In the genomic region with DNA sequence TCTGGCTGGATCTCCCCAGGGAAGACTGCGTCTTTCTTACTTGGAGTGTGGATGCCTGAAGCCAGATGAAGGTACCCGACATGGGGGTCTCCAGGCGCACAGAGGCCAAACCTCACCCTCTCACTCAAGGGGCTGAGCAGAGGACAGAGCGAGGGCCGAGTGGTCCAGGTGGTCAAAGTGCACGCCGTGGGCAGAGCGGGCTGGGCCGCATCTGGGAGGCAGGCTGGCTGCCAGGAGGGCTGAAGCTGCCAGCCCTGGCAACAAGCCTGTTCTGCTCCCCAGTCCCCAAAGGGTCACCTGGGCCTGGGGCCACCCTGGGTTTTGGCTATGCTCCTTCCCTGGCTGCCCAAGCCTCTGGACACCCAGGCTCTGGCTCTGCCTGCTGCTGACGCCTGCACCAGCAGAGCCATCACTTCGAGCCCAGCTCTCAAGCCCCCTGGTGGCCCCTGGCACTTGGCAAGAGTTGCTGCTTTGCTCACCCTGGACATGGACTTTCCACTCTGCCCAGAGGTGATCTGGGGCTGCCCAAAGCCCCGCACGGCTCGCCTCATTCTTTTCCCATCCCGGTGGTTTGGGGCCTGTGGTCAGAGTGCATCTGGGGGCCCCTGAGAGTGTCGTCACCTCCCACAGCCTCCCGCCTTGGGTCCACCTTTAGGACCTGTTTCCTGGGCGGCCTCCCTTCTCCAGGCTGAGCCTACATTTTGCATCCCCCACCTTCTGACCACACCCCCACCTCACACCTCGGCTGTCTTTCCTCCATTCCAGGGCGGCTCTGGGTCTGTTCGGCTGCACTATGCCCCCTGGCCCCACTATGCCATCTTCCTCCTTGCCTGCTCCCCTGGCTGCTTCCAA, we compare ENCODE assay signal across 1 cellular context.
TF ChIP-seq lines count a peak whose summit lies in the region.

No MANE protein-coding gene starts in this region.

TF ChIP-seq in H1, 55 proteins besides CTCF, POLR2A, EP300 and RAD21:
- TF ChIP-seq KDM4A (IDR thresholded peaks at IDR 0.05; ENCODE audit: low read depth, low read length, severe bottlenecking), result no peak
- TF ChIP-seq MAFK (IDR thresholded peaks at IDR 0.05; ENCODE audit: low read depth, low read length), result no peak
- no peak for TF ChIP-seq TEAD4 (IDR thresholded peaks at IDR 0.05; ENCODE audit: low read depth, low read length)
- no peak for TF ChIP-seq CBX5 (IDR thresholded peaks at IDR 0.05; ENCODE audit: low read depth, low read length)
- no peak for TF ChIP-seq GTF2F1 (IDR thresholded peaks at IDR 0.05; ENCODE audit: borderline replicate concordance, low read depth, low read length)
- no peak for TF ChIP-seq RFX5 (IDR thresholded peaks at IDR 0.05; ENCODE audit: borderline replicate concordance, low read depth, low read length)
- no peak for TF ChIP-seq NANOG (IDR thresholded peaks at IDR 0.05; ENCODE audit: insufficient read depth, low read depth, low read length, poor library complexity, severe bottlenecking)
- TF ChIP-seq CBX8 (IDR thresholded peaks at IDR 0.05; ENCODE audit: borderline replicate concordance, low read depth, low read length), result no peak
- no peak for TF ChIP-seq KDM1A (IDR thresholded peaks at IDR 0.05; ENCODE audit: borderline replicate concordance, low read length)
- TF ChIP-seq, protein P1, sequence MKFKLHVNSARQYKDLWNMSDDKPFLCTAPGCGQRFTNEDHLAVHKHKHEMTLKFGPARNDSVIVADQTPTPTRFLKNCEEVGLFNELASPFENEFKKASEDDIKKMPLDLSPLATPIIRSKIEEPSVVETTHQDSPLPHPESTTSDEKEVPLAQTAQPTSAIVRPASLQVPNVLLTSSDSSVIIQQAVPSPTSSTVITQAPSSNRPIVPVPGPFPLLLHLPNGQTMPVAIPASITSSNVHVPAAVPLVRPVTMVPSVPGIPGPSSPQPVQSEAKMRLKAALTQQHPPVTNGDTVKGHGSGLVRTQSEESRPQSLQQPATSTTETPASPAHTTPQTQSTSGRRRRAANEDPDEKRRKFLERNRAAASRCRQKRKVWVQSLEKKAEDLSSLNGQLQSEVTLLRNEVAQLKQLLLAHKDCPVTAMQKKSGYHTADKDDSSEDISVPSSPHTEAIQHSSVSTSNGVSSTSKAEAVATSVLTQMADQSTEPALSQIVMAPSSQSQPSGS (IDR thresholded peaks at IDR 0.05; ENCODE audit: low read length), result no peak
- no peak for TF ChIP-seq CEBPB (IDR thresholded peaks at IDR 0.05; ENCODE audit: low read depth, low read length)
- TF ChIP-seq RXRA (IDR thresholded peaks at IDR 0.05; ENCODE audit: insufficient read depth, low read depth, low read length), result no peak
- no peak for TF ChIP-seq ASH2L (IDR thresholded peaks at IDR 0.05; ENCODE audit: low read length)
- TF ChIP-seq FOSL1 (IDR thresholded peaks at IDR 0.05; ENCODE audit: insufficient read depth, low read depth, low read length), result no peak
- no peak for TF ChIP-seq ATF3 (IDR thresholded peaks at IDR 0.05; ENCODE audit: insufficient read depth, low read depth, low read length)
- TF ChIP-seq BRCA1 (IDR thresholded peaks at IDR 0.05; ENCODE audit: low read depth, low read length), result no peak
- no peak for TF ChIP-seq TAF7 (optimal IDR thresholded peaks at IDR 0.05; ENCODE audit: borderline replicate concordance, low read depth, low read length)
- TF ChIP-seq HDAC6 (IDR thresholded peaks at IDR 0.05; ENCODE audit: low read depth, low read length), result no peak
- no peak for TF ChIP-seq ZNF274 (IDR thresholded peaks at IDR 0.05; ENCODE audit: borderline replicate concordance, extremely low read depth, low read length)
